2 cellular contexts compared by ENCODE assay signal in the genomic region with DNA sequence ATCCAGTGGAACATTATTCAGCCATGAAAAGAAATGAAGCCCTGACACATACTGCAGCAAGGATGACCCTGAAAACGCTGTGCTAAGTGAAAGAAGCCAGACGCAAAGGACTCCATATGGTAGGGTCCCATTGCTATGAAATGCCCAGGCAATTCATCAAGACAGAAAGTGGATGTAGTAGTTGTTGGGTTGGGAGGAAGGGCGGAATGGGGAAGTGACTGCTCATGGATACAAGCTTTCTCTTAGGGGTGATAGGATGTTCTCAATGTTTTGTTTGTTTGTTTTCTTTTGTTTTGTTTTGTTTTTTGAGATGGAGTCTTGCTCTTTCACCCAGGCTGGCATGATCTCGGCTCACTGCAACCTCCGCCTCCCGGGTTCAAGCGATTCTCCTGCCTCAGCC.
A peak's percentile ranks its signal among the peaks of the same experiment; 100 is the strongest.
TF ChIP-seq lines count a peak whose summit lies in the region.

No MANE protein-coding gene starts in this region.

TF ChIP-seq in HEK293, 187 proteins besides CTCF, POLR2A, EP300 and RAD21:
- TF ChIP-seq ZNF146 (tag by site-specific recombination; IDR thresholded peaks at IDR 0.05) = peak; percentile 77
- TF ChIP-seq, protein P1, sequence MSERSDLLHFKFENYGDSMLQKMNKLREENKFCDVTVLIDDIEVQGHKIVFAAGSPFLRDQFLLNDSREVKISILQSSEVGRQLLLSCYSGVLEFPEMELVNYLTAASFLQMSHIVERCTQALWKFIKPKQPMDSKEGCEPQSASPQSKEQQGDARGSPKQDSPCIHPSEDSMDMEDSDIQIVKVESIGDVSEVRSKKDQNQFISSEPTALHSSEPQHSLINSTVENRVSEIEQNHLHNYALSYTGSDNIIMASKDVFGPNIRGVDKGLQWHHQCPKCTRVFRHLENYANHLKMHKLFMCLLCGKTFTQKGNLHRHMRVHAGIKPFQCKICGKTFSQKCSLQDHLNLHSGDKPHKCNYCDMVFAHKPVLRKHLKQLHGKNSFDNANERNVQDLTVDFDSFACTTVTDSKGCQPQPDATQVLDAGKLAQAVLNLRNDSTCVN (tag by site-specific recombination; optimal IDR thresholded peaks at IDR 0.05) = no peak
TF ChIP-seq in HEK293: peak in this region for 1.

TF ChIP-seq in H1, 55 proteins besides CTCF, POLR2A, EP300 and RAD21:
- TF ChIP-seq RFX5 (IDR thresholded peaks at IDR 0.05; ENCODE audit: borderline replicate concordance, low read depth, low read length) (no peak), RBBP5 (IDR thresholded peaks at IDR 0.05; ENCODE audit: borderline replicate concordance, low read depth, low read length) (no peak), RNF2 (IDR thresholded peaks at IDR 0.05; ENCODE audit: borderline replicate concordance, low read depth, low read length, missing control alignments, poor library complexity, severe bottlenecking) (no peak), HDAC6 (IDR thresholded peaks at IDR 0.05; ENCODE audit: low read depth, low read length) (no peak), TAF7 (optimal IDR thresholded peaks at IDR 0.05; ENCODE audit: borderline replicate concordance, low read depth, low read length) (no peak), NANOG (IDR thresholded peaks at IDR 0.05; ENCODE audit: insufficient read depth, low read depth, low read length, poor library complexity, severe bottlenecking) (no peak), TAF1 (IDR thresholded peaks at IDR 0.05; ENCODE audit: low read depth, low read length) (no peak), TBP (IDR thresholded peaks at IDR 0.05; ENCODE audit: low read depth, low read length) (no peak), CTBP2 (IDR thresholded peaks at IDR 0.05; ENCODE audit: borderline replicate concordance, insufficient read depth, insufficient read length, low read length) (no peak), TCF12 (IDR thresholded peaks at IDR 0.05; ENCODE audit: low read depth, low read length) (no peak)
